In genomic region chr12:132746621-132747020, GRCh38 we compare ENCODE assay signal across 23 cellular contexts.
"Had no signal": no experiment of that assay in that cellular context is flagged by ENCODE, and none has a peak within 500 bp of the region (broad histone marks: within the 10 kb centered on the region; RNA-seq: fewer than 3 reads in every experiment).

No MANE protein-coding gene starts in this region.

- ATAC-seq: gastroesophageal sphincter; left cardiac atrium; natural killer cell; stimulated activated naive B cell treated with anti-CD40 and anti-IgM and Interleukin-4, amounts not matched to agents 10 μg/mL and 1 μg/mL and 100 μg/mL, for 72 hours; stimulated activated naive CD8-positive, alpha-beta T cell treated with anti-CD3 and anti-CD28 coated beads, Interleukin-15, amount 100 ng/mL, for 72 hours had no signal

- H3K36me3 ChIP-seq: ovary had no signal

- DNase-seq: cortex of kidney; dorsolateral prefrontal cortex; effector CD8-positive, alpha-beta T cell; foreskin fibroblast; glutamatergic neuron; left cardiac atrium; left ventricle myocardium inferior; natural killer cell; nucleus accumbens; ovary; stimulated activated CD4-positive, alpha-beta T cell treated with anti-CD3 and anti-CD28 coated beads, Interleukin-2, amount 100 ng/mL, for 24 hours; stimulated activated CD4-positive, alpha-beta T cell treated with anti-CD3 and anti-CD28 coated beads, Interleukin-4, amount 100 ng/mL, for 4 hours; stimulated activated naive B cell treated with anti-CD40 and anti-IgM and Interleukin-4, amounts not matched to agents 10 μg/mL and 1 μg/mL and 100 μg/mL, for 72 hours; stimulated activated naive CD8-positive, alpha-beta T cell treated with anti-CD3 and anti-CD28 coated beads, Interleukin-15, amount 100 ng/mL, for 72 hours; substantia nigra; trophoblast cell had no signal

- H3K27me3 ChIP-seq: dorsolateral prefrontal cortex, esophagus muscularis mucosa, gastroesophageal sphincter, neural progenitor cell, ovary, right atrium auricular region, sigmoid colon had no signal

- H3K27ac ChIP-seq: dorsolateral prefrontal cortex, esophagus muscularis mucosa, gastroesophageal sphincter, left ventricle myocardium inferior, lower lobe of right lung, neural progenitor cell, ovary, right atrium auricular region, sigmoid colon had no signal

- H3K4me3 ChIP-seq: dorsolateral prefrontal cortex, esophagus muscularis mucosa, gastroesophageal sphincter, left ventricle myocardium inferior, lower lobe of right lung, neural progenitor cell, ovary, right atrium auricular region, sigmoid colon, skin epidermis had no signal

- H3K9me3 ChIP-seq: esophagus muscularis mucosa, gastroesophageal sphincter, left ventricle myocardium inferior, lower lobe of right lung, ovary, right atrium auricular region, sigmoid colon had no signal

- H3K4me1 ChIP-seq: esophagus muscularis mucosa, gastroesophageal sphincter, lower lobe of right lung, neural progenitor cell, right atrium auricular region, sigmoid colon had no signal
